8 cellular contexts compared by ENCODE assay signal in the genomic region with DNA sequence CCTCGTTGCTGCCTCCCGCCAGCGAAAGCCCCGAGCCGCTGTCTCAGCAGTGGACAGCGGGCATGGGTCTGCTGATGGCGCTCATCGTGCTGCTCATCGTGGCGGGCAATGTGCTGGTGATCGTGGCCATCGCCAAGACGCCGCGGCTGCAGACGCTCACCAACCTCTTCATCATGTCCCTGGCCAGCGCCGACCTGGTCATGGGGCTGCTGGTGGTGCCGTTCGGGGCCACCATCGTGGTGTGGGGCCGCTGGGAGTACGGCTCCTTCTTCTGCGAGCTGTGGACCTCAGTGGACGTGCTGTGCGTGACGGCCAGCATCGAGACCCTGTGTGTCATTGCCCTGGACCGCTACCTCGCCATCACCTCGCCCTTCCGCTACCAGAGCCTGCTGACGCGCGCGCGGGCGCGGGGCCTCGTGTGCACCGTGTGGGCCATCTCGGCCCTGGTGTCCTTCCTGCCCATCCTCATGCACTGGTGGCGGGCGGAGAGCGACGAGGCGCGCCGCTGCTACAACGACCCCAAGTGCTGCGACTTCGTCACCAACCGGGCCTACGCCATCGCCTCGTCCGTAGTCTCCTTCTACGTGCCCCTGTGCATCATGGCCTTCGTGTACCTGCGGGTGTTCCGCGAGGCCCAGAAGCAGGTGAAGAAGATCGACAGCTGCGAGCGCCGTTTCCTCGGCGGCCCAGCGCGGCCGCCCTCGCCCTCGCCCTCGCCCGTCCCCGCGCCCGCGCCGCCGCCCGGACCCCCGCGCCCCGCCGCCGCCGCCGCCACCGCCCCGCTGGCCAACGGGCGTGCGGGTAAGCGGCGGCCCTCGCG. TPM values are rescaled to one million over a fixed set of nuclear protein-coding genes. Genes with fewer than 3 reads are reported as not detected.
DNase-seq lines count a peak whose midpoint lies in the region; ATAC-seq and TF ChIP-seq lines count a peak whose summit lies in the region.

No MANE protein-coding gene starts in this region.

- peaks cover 92% of the 10 kb centered on the region for H3K27me3 Mint-ChIP-seq in activated naive CD4-positive, alpha-beta T cell treated with anti-CD3 and anti-CD28 coated beads, Interleukin-2, amount 10 ng/mL, durations not matched to agents 7 days and 5 days

- H3K4me3 ChIP-seq in breast epithelium: peak overlapping the region; percentile 49 to 70 (median 56)
- peak overlapping the region; percentile 53 for H3K4me3 ChIP-seq in mesodermal cell (ENCODE audit: extremely low read depth, insufficient read depth, low read length, poor library complexity, severe bottlenecking)
- H3K4me3 ChIP-seq in urinary bladder (ENCODE audit: low read depth, low read length): peak overlapping the region; percentile 42

- H3K4me1 ChIP-seq in breast epithelium (no peaks in the 10 kb centered on the region), mesodermal cell (ENCODE audit: control insufficient read depth, insufficient read depth, low read length, poor library complexity, severe bottlenecking) (peaks cover 8% of the 10 kb centered on the region), urinary bladder (ENCODE audit: insufficient read depth) (no peaks in the 10 kb centered on the region)

- no peak for TF ChIP-seq CTCF in breast epithelium (IDR thresholded peaks at IDR 0.05)

- intact Hi-C loops in breast epithelium (cut with DNase I; ENCODE audit: low total_unique reads): no loop called here

- H3K27ac Mint-ChIP-seq in activated naive CD4-positive, alpha-beta T cell treated with anti-CD3 and anti-CD28 coated beads, Interleukin-2, amount 10 ng/mL, durations not matched to agents 7 days and 5 days: peak overlapping the region; percentile 24

- 14 to 19% methylated on average over 64 to 78 of the region's 98 CpGs for WGBS in mesodermal cell (ENCODE audit: insufficient coverage in 2 of 2), 2 experiments
- 5% methylated on average over 98 of the region's 98 CpGs for WGBS in urinary bladder

- peak overlapping the region; percentile 62 for H3K4me3 Mint-ChIP-seq in activated naive CD4-positive, alpha-beta T cell treated with anti-CD3 and anti-CD28 coated beads, Interleukin-2, amount 10 ng/mL, durations not matched to agents 7 days and 5 days

- DNase-seq in activated naive CD4-positive, alpha-beta T cell treated with anti-CD3 and anti-CD28 coated beads, Interleukin-2, amount 10 ng/mL, durations not matched to agents 7 days and 5 days: no peak
- no peak for DNase-seq in activated naive CD4-positive, alpha-beta T cell treated with anti-CD3 and anti-CD28 coated beads, Interleukin-2, amount 50 U/mL, for 16 hours
- DNase-seq in breast epithelium (ENCODE audit: low spot score in 2 of 2): no peak
- DNase-seq in NCI-H446 treated with DMSO at 0.1 percent for 48 hours (lab: John Stamatoyannopoulos, UW): no peak

- peaks cover 22% of the 10 kb centered on the region for H3K4me1 Mint-ChIP-seq in activated naive CD4-positive, alpha-beta T cell treated with anti-CD3 and anti-CD28 coated beads, Interleukin-2, amount 10 ng/mL, durations not matched to agents 7 days and 5 days

- H3K36me3 ChIP-seq in breast epithelium (no peaks in the 10 kb centered on the region), mesodermal cell (ENCODE audit: control insufficient read depth, insufficient read depth, low read length) (no peaks in the 10 kb centered on the region), urinary bladder (ENCODE audit: insufficient read depth) (no peaks in the 10 kb centered on the region)

- no peak overlapping the region for H3K27ac ChIP-seq in breast epithelium
- no peak overlapping the region for H3K27ac ChIP-seq in mesodermal cell (ENCODE audit: low read depth, low read length, severe bottlenecking)
- peak overlapping the region; percentile 76 for H3K27ac ChIP-seq in urinary bladder (ENCODE audit: low read depth)

- no peak for TF ChIP-seq POLR2A in breast epithelium (IDR thresholded peaks at IDR 0.05)

- CTCF ChIA-PET in activated naive CD4-positive, alpha-beta T cell treated with anti-CD3 and anti-CD28 coated beads, Interleukin-2, amount 10 ng/mL, durations not matched to agents 7 days and 5 days (lab: Charles Lee): interaction anchor here (1.1 kb wide), 1 partner anchor 90 kb away, joined by 3 read pairs; no protein-coding TSS in a partner anchor

- H3K27me3 ChIP-seq in breast epithelium: peaks cover 0 to 44% of the 10 kb centered on the region in 2 donors

- ATAC-seq in GM19351 (IDR thresholded peaks at IDR 0.05; ENCODE audit: unreplicated experiment) (no peak), GM21737 (IDR thresholded peaks at IDR 0.05; ENCODE audit: unreplicated experiment) (no peak)

- no peaks in the 10 kb centered on the region for H3K9me3 ChIP-seq in breast epithelium
- H3K9me3 ChIP-seq in mesodermal cell (ENCODE audit: control insufficient read depth, low read length): no peaks in the 10 kb centered on the region

- H3K9me3 Mint-ChIP-seq in activated naive CD4-positive, alpha-beta T cell treated with anti-CD3 and anti-CD28 coated beads, Interleukin-2, amount 10 ng/mL, durations not matched to agents 7 days and 5 days: no peaks in the 10 kb centered on the region

- H3K36me3 Mint-ChIP-seq in activated naive CD4-positive, alpha-beta T cell treated with anti-CD3 and anti-CD28 coated beads, Interleukin-2, amount 10 ng/mL, durations not matched to agents 7 days and 5 days: peaks cover 2% of the 10 kb centered on the region

RNA-seq across cellular contexts. Expression of gene ADRB1, which starts 0.8 kb away (rescaled TPM):
- 1 to 10 TPM in 2 of 3 donors, under 1 TPM in 1; 0.66 to 2.4 (median 1.3) TPM for total RNA-seq in breast epithelium
- polyA plus RNA-seq in mesodermal cell (2013, experiment 1 of 2): 0.29 TPM
- not detected for polyA plus RNA-seq in mesodermal cell (2013, experiment 2 of 2)
- 1.7 TPM for total RNA-seq in urinary bladder
- 0.57 TPM for polyA plus RNA-seq in urinary bladder
